11 cellular contexts compared by ENCODE assay signal in genomic region chr18:76573325-76574025, GRCh38.
DNase-seq lines count a peak whose midpoint lies in the region; ATAC-seq and TF ChIP-seq lines count a peak whose summit lies in the region.
"Had no signal": no experiment of that assay in that cellular context is flagged by ENCODE, and none has a peak within 500 bp of the region (broad histone marks: within the 10 kb centered on the region; RNA-seq: fewer than 3 reads in every experiment).

No MANE protein-coding gene starts in this region.

- ATAC-seq in esophagus mucosa: peak; percentile 79
- peak in 3 of 4 donors; percentile 67 to 76 (median 67) for ATAC-seq in psoas muscle
- no peak for ATAC-seq in HG02623 (IDR thresholded peaks at IDR 0.05; ENCODE audit: unreplicated experiment)
- ATAC-seq: left colon, WTC11 had no signal

- H3K4me1 ChIP-seq in psoas muscle: no peaks in the 10 kb centered on the region
- peaks cover 7% of the 10 kb centered on the region for H3K4me1 ChIP-seq in neural progenitor cell
- H3K4me1 ChIP-seq in esophagus squamous epithelium: peaks cover 0 to 9% (median 2%) of the 10 kb centered on the region in 3 donors

- no peak for TF ChIP-seq CTCF in psoas muscle (IDR thresholded peaks at IDR 0.05)
- no peak for TF ChIP-seq CTCF in neural progenitor cell (IDR thresholded peaks at IDR 0.05)
- TF ChIP-seq CTCF in esophagus squamous epithelium (IDR thresholded peaks at IDR 0.05): no peak

- H3K9me3 ChIP-seq in psoas muscle (no peaks in the 10 kb centered on the region), neural progenitor cell (ENCODE audit: low read depth) (no peaks in the 10 kb centered on the region), esophagus squamous epithelium (no peaks in the 10 kb centered on the region)

- TF ChIP-seq POLR2A in esophagus squamous epithelium (IDR thresholded peaks at IDR 0.05): no peak

- H3K27ac ChIP-seq in psoas muscle: no peak overlapping the region
- H3K27ac ChIP-seq in neural progenitor cell: no peak overlapping the region
- no peak overlapping the region for H3K27ac ChIP-seq in esophagus squamous epithelium

- H3K9me3 Mint-ChIP-seq in neural progenitor cell: peaks cover 5% of the 10 kb centered on the region
- H3K9me3 Mint-ChIP-seq in activated CD4-positive, alpha-beta T cell treated with anti-CD3 and anti-CD28 coated beads, Interleukin-2, amount 10 ng/mL, durations not matched to agents 24 days and 14 days: no peaks in the 10 kb centered on the region

- intact Hi-C loops in psoas muscle (cut with DNase I) (no loop called here), esophagus squamous epithelium (cut with DNase I) (no loop called here)
- intact Hi-C loops in activated CD4-positive, alpha-beta T cell treated with anti-CD3 and anti-CD28 coated beads, Interleukin-2, amount 10 ng/mL, durations not matched to agents 24 days and 14 days (cut with micrococcal nuclease): no loop called here

- no peak overlapping the region for H3K9ac ChIP-seq in neural progenitor cell

- H3K79me2 ChIP-seq in neural progenitor cell (ENCODE audit: low read depth): no peaks in the 10 kb centered on the region

- H3K4me3 Mint-ChIP-seq in neural progenitor cell: no peak overlapping the region
- no peak overlapping the region for H3K4me3 Mint-ChIP-seq in activated CD4-positive, alpha-beta T cell treated with anti-CD3 and anti-CD28 coated beads, Interleukin-2, amount 10 ng/mL, durations not matched to agents 24 days and 14 days
- H3K4me3 Mint-ChIP-seq: WTC11 had no signal

- no peaks in the 10 kb centered on the region for H3F3A ChIP-seq in neural progenitor cell (ENCODE audit: low read depth)

- no peaks in the 10 kb centered on the region for H3K36me3 Mint-ChIP-seq in neural progenitor cell
- H3K36me3 Mint-ChIP-seq in activated CD4-positive, alpha-beta T cell treated with anti-CD3 and anti-CD28 coated beads, Interleukin-2, amount 10 ng/mL, durations not matched to agents 24 days and 14 days (ENCODE audit: low read depth): no peaks in the 10 kb centered on the region

- no peaks in the 10 kb centered on the region for H3K36me3 ChIP-seq in psoas muscle (ENCODE audit: insufficient read depth in 1 of 2, low read depth in 1 of 2)
- no peaks in the 10 kb centered on the region for H3K36me3 ChIP-seq in neural progenitor cell
- H3K36me3 ChIP-seq in esophagus squamous epithelium: no peaks in the 10 kb centered on the region

- no peak overlapping the region for H3K4me3 ChIP-seq in psoas muscle
- no peak overlapping the region for H3K4me3 ChIP-seq in neural progenitor cell
- no peak overlapping the region for H3K4me3 ChIP-seq in esophagus squamous epithelium

- 70 to 84% (median 77%) methylated on average over 4 of the region's 4 CpGs for WGBS in psoas muscle, 3 donors
- 56 to 57% methylated on average over 4 of the region's 4 CpGs for WGBS in esophagus squamous epithelium, 2 donors

- H3K27me3 Mint-ChIP-seq in neural progenitor cell (ENCODE audit: insufficient read depth, low read depth): peaks cover 4% of the 10 kb centered on the region
- H3K27me3 Mint-ChIP-seq in activated CD4-positive, alpha-beta T cell treated with anti-CD3 and anti-CD28 coated beads, Interleukin-2, amount 10 ng/mL, durations not matched to agents 24 days and 14 days: peaks cover 21% of the 10 kb centered on the region

- H3K27me3 ChIP-seq in psoas muscle (ENCODE audit: insufficient read depth in 3 of 3, low read length in 2 of 3) (no peaks in the 10 kb centered on the region), neural progenitor cell (no peaks in the 10 kb centered on the region), esophagus squamous epithelium (no peaks in the 10 kb centered on the region)

- no peak overlapping the region for H3K4me2 ChIP-seq in neural progenitor cell

- DNase-seq in GM03348 (ENCODE audit: low spot score) (peak; percentile 67), NOMO-1 treated with DMSO at 0.1 percent for 48 hours (lab: John Stamatoyannopoulos, UW; ENCODE audit: unreplicated experiment) (peak; percentile 74), psoas muscle (no peak), neural progenitor cell (ENCODE audit: low spot score) (no peak), esophagus squamous epithelium (lab: John Stamatoyannopoulos, UW) (no peak)
- DNase-seq in activated CD4-positive, alpha-beta T cell treated with anti-CD3 and anti-CD28 coated beads, Interleukin-2, amount 10 ng/mL, durations not matched to agents 24 days and 14 days: no peak
- DNase-seq: activated naive CD4-positive, alpha-beta T cell treated with Interleukin-2 at 50 U/mL for 16 hours; left colon had no signal

- no peak overlapping the region for H2AFZ ChIP-seq in neural progenitor cell (replicated peaks)

- H3K27ac Mint-ChIP-seq in neural progenitor cell: no peak overlapping the region
- H3K27ac Mint-ChIP-seq in activated CD4-positive, alpha-beta T cell treated with anti-CD3 and anti-CD28 coated beads, Interleukin-2, amount 10 ng/mL, durations not matched to agents 24 days and 14 days: no peak overlapping the region
- H3K27ac Mint-ChIP-seq: WTC11 had no signal

- peaks cover 11% of the 10 kb centered on the region for H3K4me1 Mint-ChIP-seq in neural progenitor cell
- H3K4me1 Mint-ChIP-seq in activated CD4-positive, alpha-beta T cell treated with anti-CD3 and anti-CD28 coated beads, Interleukin-2, amount 10 ng/mL, durations not matched to agents 24 days and 14 days: no peaks in the 10 kb centered on the region

- H4K20me1 ChIP-seq in neural progenitor cell (ENCODE audit: low read depth): no peaks in the 10 kb centered on the region

Comparison
In these comparisons a context has a peak if more than half of its experiments do, and no peak if none do; other contexts are left out.
1. DNase-seq: peak in GM03348 (single experiment) and NOMO-1 treated with DMSO at 0.1 percent for 48 hours (single experiment); none in psoas muscle (0 of 2), neural progenitor cell (single experiment), activated CD4-positive, alpha-beta T cell treated with anti-CD3 and anti-CD28 coated beads, Interleukin-2, amount 10 ng/mL, durations not matched to agents 24 days and 14 days (single experiment) and esophagus squamous epithelium (single experiment).